11 cellular contexts compared by ENCODE assay signal in genomic region chr3:58084788-58085543, GRCh38.
DNase-seq lines count a peak whose midpoint lies in the region; ATAC-seq lines count a peak whose summit lies in the region.
"Had no signal": no experiment of that assay in that cellular context is flagged by ENCODE, and none has a peak within 500 bp of the region (broad histone marks: within the 10 kb centered on the region; RNA-seq: fewer than 3 reads in every experiment).

No MANE protein-coding gene starts in this region.

- peaks cover 4% of the 10 kb centered on the region for H3K36me3 Mint-ChIP-seq in activated CD8-positive, alpha-beta memory T cell treated with anti-CD3 and anti-CD28 coated beads, Interleukin-2, amount 10 ng/mL, durations not matched to agents 7 days and 5 days
- peaks cover 11% of the 10 kb centered on the region for H3K36me3 Mint-ChIP-seq in activated naive CD8-positive, alpha-beta T cell treated with anti-CD3 and anti-CD28 coated beads, Interleukin-2, amount 50 U/mL, for 24 hours (ENCODE audit: low read depth)

- H3K9me3 Mint-ChIP-seq in activated CD8-positive, alpha-beta memory T cell treated with anti-CD3 and anti-CD28 coated beads, Interleukin-2, amount 10 ng/mL, durations not matched to agents 7 days and 5 days (ENCODE audit: low read depth): no peaks in the 10 kb centered on the region
- H3K9me3 Mint-ChIP-seq in activated naive CD8-positive, alpha-beta T cell treated with anti-CD3 and anti-CD28 coated beads, Interleukin-2, amount 50 U/mL, for 24 hours: no peaks in the 10 kb centered on the region
- H3K9me3 Mint-ChIP-seq: WTC11 had no signal

- no peak for DNase-seq in activated CD8-positive, alpha-beta memory T cell treated with anti-CD3 and anti-CD28 coated beads, Interleukin-2, amount 10 ng/mL, durations not matched to agents 7 days and 5 days
- DNase-seq in activated CD8-positive, alpha-beta memory T cell treated with anti-CD3 and anti-CD28 coated beads, Interleukin-2, amount 50 U/mL, for 4 hours: no peak
- DNase-seq in activated naive CD8-positive, alpha-beta T cell treated with anti-CD3 and anti-CD28 coated beads, Interleukin-2, amount 50 U/mL, for 24 hours: no peak
- DNase-seq in NCI-H524 (lab: John Stamatoyannopoulos, UW): no peak
- no peak for DNase-seq in Kasumi-1 (lab: John Stamatoyannopoulos, UW)
- no peak for DNase-seq in NCI-H226
- DNase-seq: NCI-H187 treated with DMSO at 0.1 percent for 48 hours had no signal

- no peaks in the 10 kb centered on the region for H3K9me3 ChIP-seq in subcutaneous abdominal adipose tissue (ENCODE audit: control insufficient read depth in 5 of 5, low read length in 5 of 5)
- H3K9me3 ChIP-seq: vagina had no signal

- H3K9ac ChIP-seq in subcutaneous abdominal adipose tissue (ENCODE audit: low read length in 5 of 5): peak overlapping the region in 1 of 5 donors; percentile 2

- no peaks in the 10 kb centered on the region for H3K27me3 Mint-ChIP-seq in activated CD8-positive, alpha-beta memory T cell treated with anti-CD3 and anti-CD28 coated beads, Interleukin-2, amount 10 ng/mL, durations not matched to agents 7 days and 5 days
- H3K27me3 Mint-ChIP-seq in activated naive CD8-positive, alpha-beta T cell treated with anti-CD3 and anti-CD28 coated beads, Interleukin-2, amount 50 U/mL, for 24 hours: no peaks in the 10 kb centered on the region

- no peak overlapping the region for H3K4me3 Mint-ChIP-seq in activated CD8-positive, alpha-beta memory T cell treated with anti-CD3 and anti-CD28 coated beads, Interleukin-2, amount 10 ng/mL, durations not matched to agents 7 days and 5 days
- H3K4me3 Mint-ChIP-seq in activated naive CD8-positive, alpha-beta T cell treated with anti-CD3 and anti-CD28 coated beads, Interleukin-2, amount 50 U/mL, for 24 hours: no peak overlapping the region
- H3K4me3 Mint-ChIP-seq: WTC11 had no signal

- peak overlapping the region; percentile 37 for H3K27ac Mint-ChIP-seq in activated CD8-positive, alpha-beta memory T cell treated with anti-CD3 and anti-CD28 coated beads, Interleukin-2, amount 10 ng/mL, durations not matched to agents 7 days and 5 days
- peak overlapping the region; percentile 12 for H3K27ac Mint-ChIP-seq in activated naive CD8-positive, alpha-beta T cell treated with anti-CD3 and anti-CD28 coated beads, Interleukin-2, amount 50 U/mL, for 24 hours
- H3K27ac Mint-ChIP-seq: WTC11 had no signal

- no peak overlapping the region for H3K4me3 ChIP-seq in subcutaneous abdominal adipose tissue (ENCODE audit: low read depth in 1 of 5, low read length in 5 of 5)
- H3K4me3 ChIP-seq: vagina had no signal

- CTCF ChIA-PET in activated CD8-positive, alpha-beta memory T cell treated with anti-CD3 and anti-CD28 coated beads, Interleukin-2, amount 10 ng/mL, durations not matched to agents 7 days and 5 days (lab: Charles Lee): no interaction called here

- H3K27ac ChIP-seq in subcutaneous abdominal adipose tissue (ENCODE audit: low read depth, low read length): peak overlapping the region; percentile 78
- H3K27ac ChIP-seq: vagina had no signal

- H3K27me3 ChIP-seq in subcutaneous abdominal adipose tissue (ENCODE audit: control insufficient read depth in 5 of 5, insufficient read depth in 4 of 5, low read length in 5 of 5): no peaks in the 10 kb centered on the region
- H3K27me3 ChIP-seq: vagina had no signal

- H3K4me1 Mint-ChIP-seq in activated CD8-positive, alpha-beta memory T cell treated with anti-CD3 and anti-CD28 coated beads, Interleukin-2, amount 10 ng/mL, durations not matched to agents 7 days and 5 days: peaks cover 23% of the 10 kb centered on the region
- H3K4me1 Mint-ChIP-seq in activated naive CD8-positive, alpha-beta T cell treated with anti-CD3 and anti-CD28 coated beads, Interleukin-2, amount 50 U/mL, for 24 hours: peaks cover 53% of the 10 kb centered on the region

- ATAC-seq in activated CD8-positive, alpha-beta memory T cell treated with anti-CD3 and anti-CD28 coated beads, Interleukin-2, amount 10 ng/mL, durations not matched to agents 7 days and 5 days: no peak
- peak; percentile 67 for ATAC-seq in HG02981 (IDR thresholded peaks at IDR 0.05; ENCODE audit: unreplicated experiment)
- ATAC-seq in activated naive CD8-positive, alpha-beta T cell treated with anti-CD3 and anti-CD28 coated beads, Interleukin-2, amount 50 U/mL, for 24 hours: no peak

- H3K36me3 ChIP-seq in subcutaneous abdominal adipose tissue (ENCODE audit: control insufficient read depth in 5 of 5, insufficient read depth in 5 of 5, low read length in 5 of 5): peaks cover 0 to 10% (median 7%) of the 10 kb centered on the region in 5 donors

- H3K4me1 ChIP-seq in subcutaneous abdominal adipose tissue (ENCODE audit: control insufficient read depth in 5 of 5, insufficient read depth in 5 of 5, low read length in 5 of 5): peaks cover 0 to 36% (median 2%) of the 10 kb centered on the region in 5 donors
- H3K4me1 ChIP-seq: vagina had no signal
